23 cellular contexts compared by ENCODE assay signal in genomic region chr14:33249361-33249760, GRCh38.
"Had no signal": no experiment of that assay in that cellular context is flagged by ENCODE, and none has a peak within 500 bp of the region (broad histone marks: within the 10 kb centered on the region; RNA-seq: fewer than 3 reads in every experiment).

No MANE protein-coding gene starts in this region.

- H3K4me3 ChIP-seq: dorsolateral prefrontal cortex, esophagus squamous epithelium, lung, pancreas, right lobe of liver, thoracic aorta, tibial nerve, upper lobe of right lung, uterus had no signal

- H3K27me3 ChIP-seq: dorsolateral prefrontal cortex, esophagus squamous epithelium, pancreas, right lobe of liver, tibial nerve, upper lobe of right lung, uterus had no signal

- H3K9me3 Mint-ChIP-seq: stimulated activated naive B cell treated with anti-CD40 and anti-IgM and Interleukin-4, amounts not matched to agents 10 μg/mL and 1 μg/mL and 100 μg/mL, for 72 hours; stimulated activated naive CD8-positive, alpha-beta T cell treated with anti-CD3 and anti-CD28 coated beads, Interleukin-15, Interleukin-2, amounts not matched to agents 100 ng/mL and 50 ng/mL, for 24 hours had no signal

- H3K4me1 Mint-ChIP-seq: memory B cell; natural killer cell; stimulated activated naive B cell treated with anti-CD40 and anti-IgM and Interleukin-4, amounts not matched to agents 10 μg/mL and 1 μg/mL and 100 μg/mL, for 72 hours had no signal

- H3K4me3 Mint-ChIP-seq: memory B cell; natural killer cell; stimulated activated naive B cell treated with anti-CD40 and anti-IgM and Interleukin-4, amounts not matched to agents 10 μg/mL and 1 μg/mL and 100 μg/mL, for 72 hours; stimulated activated naive CD8-positive, alpha-beta T cell treated with anti-CD3 and anti-CD28 coated beads, Interleukin-15, Interleukin-2, amounts not matched to agents 100 ng/mL and 50 ng/mL, for 24 hours had no signal

- H3K36me3 Mint-ChIP-seq: memory B cell; stimulated activated naive B cell treated with anti-CD40 and anti-IgM and Interleukin-4, amounts not matched to agents 10 μg/mL and 1 μg/mL and 100 μg/mL, for 72 hours had no signal

- H3K27me3 Mint-ChIP-seq: memory B cell; stimulated activated naive B cell treated with anti-CD40 and anti-IgM and Interleukin-4, amounts not matched to agents 10 μg/mL and 1 μg/mL and 100 μg/mL, for 72 hours; stimulated activated naive CD8-positive, alpha-beta T cell treated with anti-CD3 and anti-CD28 coated beads, Interleukin-15, Interleukin-2, amounts not matched to agents 100 ng/mL and 50 ng/mL, for 24 hours had no signal

- H3K4me1 ChIP-seq: esophagus squamous epithelium, pancreas, right lobe of liver, tibial nerve, upper lobe of right lung, uterus had no signal

- H3K27ac Mint-ChIP-seq: memory B cell; natural killer cell; stimulated activated naive B cell treated with anti-CD40 and anti-IgM and Interleukin-4, amounts not matched to agents 10 μg/mL and 1 μg/mL and 100 μg/mL, for 72 hours; stimulated activated naive CD8-positive, alpha-beta T cell treated with anti-CD3 and anti-CD28 coated beads, Interleukin-15, Interleukin-2, amounts not matched to agents 100 ng/mL and 50 ng/mL, for 24 hours had no signal

- ATAC-seq: left lobe of liver; natural killer cell; pancreas; right lobe of liver; stimulated activated naive B cell treated with anti-CD40 and anti-IgM and Interleukin-4, amounts not matched to agents 10 μg/mL and 1 μg/mL and 100 μg/mL, for 72 hours; upper lobe of right lung had no signal

- H3K27ac ChIP-seq: dorsolateral prefrontal cortex, esophagus squamous epithelium, pancreas, right lobe of liver, thoracic aorta, tibial nerve, upper lobe of right lung, uterus had no signal

- H3K36me3 ChIP-seq: esophagus squamous epithelium, pancreas, right lobe of liver, thoracic aorta, tibial nerve, upper lobe of right lung, uterus had no signal

- DNase-seq: dorsolateral prefrontal cortex; effector memory CD4-positive, alpha-beta T cell; erythroblast; esophagus squamous epithelium; foreskin melanocyte; hypothalamus; kidney; natural killer cell; occipital lobe; pancreas; right lobe of liver; small intestine; stimulated activated CD4-positive, alpha-beta T cell treated with anti-CD3 and anti-CD28 coated beads, Interleukin-15, amount 100 ng/mL, for 24 hours; stimulated activated CD4-positive, alpha-beta T cell treated with anti-CD3 and anti-CD28 coated beads, Interleukin-2, amount 100 ng/mL, for 48 hours; stimulated activated naive B cell treated with anti-CD40 and anti-IgM and Interleukin-4, amounts not matched to agents 10 μg/mL and 1 μg/mL and 100 μg/mL, for 72 hours; upper lobe of right lung; uterus had no signal

- H3K9me3 ChIP-seq: esophagus squamous epithelium, pancreas, right lobe of liver, thoracic aorta, tibial nerve, upper lobe of right lung, uterus had no signal
